ENCODE assay signal across 22 cellular contexts in the genomic region with DNA sequence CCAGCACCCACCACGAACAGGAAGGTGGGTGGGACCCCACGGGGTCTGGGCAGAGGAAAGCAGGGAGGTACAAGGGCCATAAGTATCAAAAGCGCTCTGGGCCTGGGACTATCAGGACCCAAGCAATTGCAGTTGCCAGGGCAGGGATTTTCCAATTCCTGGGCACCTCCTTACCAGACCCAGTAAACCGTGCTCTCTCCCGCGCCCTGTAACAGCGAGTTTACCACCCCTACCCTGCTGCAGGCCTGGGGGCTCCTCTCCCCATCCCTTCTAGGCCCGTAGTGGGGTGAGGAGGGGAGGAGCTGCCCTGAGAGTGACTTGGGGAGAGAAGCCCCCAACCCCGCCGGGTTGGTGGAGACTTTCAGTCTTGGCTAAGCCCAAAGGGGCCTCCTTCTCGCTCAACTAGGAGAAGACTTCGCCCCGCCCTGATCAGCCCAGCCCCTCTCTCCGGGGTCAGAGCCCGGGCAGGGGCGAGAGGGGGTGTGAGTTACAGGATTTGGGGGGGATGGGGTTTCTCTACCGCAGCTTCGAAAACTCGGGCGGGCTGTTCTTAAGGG. TPM values are rescaled to one million over a fixed set of nuclear protein-coding genes. Genes with fewer than 3 reads are reported as not detected.
A peak's percentile ranks its signal among the peaks of the same experiment; 100 is the strongest.
DNase-seq lines count a peak whose midpoint lies in the region; ATAC-seq and TF ChIP-seq lines count a peak whose summit lies in the region.
"Had no signal": no experiment of that assay in that cellular context is flagged by ENCODE, and none has a peak within 500 bp of the region (broad histone marks: within the 10 kb centered on the region; RNA-seq: fewer than 3 reads in every experiment).

No MANE protein-coding gene starts in this region.

- no peak for TF ChIP-seq POLR2A in upper lobe of left lung (IDR thresholded peaks at IDR 0.05)

- 3 to 20% methylated on average over 1 to 20 of the region's 20 CpGs for WGBS in upper lobe of left lung, 2 donors

- TF ChIP-seq EP300 in neural cell (conservative IDR thresholded peaks at IDR 0.05; ENCODE audit: poor library complexity, severe bottlenecking) (no peak), upper lobe of left lung (IDR thresholded peaks at IDR 0.05) (no peak)

- H3K36me3 ChIP-seq in HUES48 (ENCODE audit: control insufficient read depth, insufficient read depth, low read length) (no peaks in the 10 kb centered on the region), endocrine pancreas (ENCODE audit: control insufficient read depth, insufficient read depth, low read length) (peaks cover 30% of the 10 kb centered on the region), neural cell (ENCODE audit: insufficient read depth, low read length) (no peaks in the 10 kb centered on the region), upper lobe of left lung (no peaks in the 10 kb centered on the region)
- no peaks in the 10 kb centered on the region for H3K36me3 ChIP-seq in CD8-positive, alpha-beta T cell (ENCODE audit: insufficient read depth, low read length)
- H3K36me3 ChIP-seq: prostate gland, spleen had no signal

- H3K79me2 ChIP-seq in neural cell (replicated peaks; ENCODE audit: insufficient read depth, low read length), result peaks cover 80% of the 10 kb centered on the region

- H3K9me3 ChIP-seq in HUES48 (ENCODE audit: control insufficient read depth, insufficient read depth, low read length) (no peaks in the 10 kb centered on the region), endocrine pancreas (ENCODE audit: control insufficient read depth, low read length) (no peaks in the 10 kb centered on the region), neural cell (ENCODE audit: low read length) (no peaks in the 10 kb centered on the region), upper lobe of left lung (peaks cover 0 to 5% (median 0%) of the 10 kb centered on the region in 4 donors)
- peaks cover 10% of the 10 kb centered on the region for H3K9me3 ChIP-seq in CD8-positive, alpha-beta T cell (ENCODE audit: low read length)
- H3K9me3 ChIP-seq: prostate gland had no signal

- no peaks in the 10 kb centered on the region for H3K9me2 ChIP-seq in neural cell (ENCODE audit: insufficient read depth, low read length)

- H4K20me1 ChIP-seq in neural cell (ENCODE audit: insufficient read depth), result no peaks in the 10 kb centered on the region

- intact Hi-C loops in CD8-positive, alpha-beta T cell (cut with DNase I, micrococcal nuclease), result no loop called here

- DNase-seq in GM10266 (ENCODE audit: extremely low spot score), result peak; percentile 30
- no peak for DNase-seq in upper lobe of left lung
- DNase-seq in stimulated activated naive CD4-positive, alpha-beta T cell treated with Interleukin-2 at 50 U/mL for 16 hours (lab: John Stamatoyannopoulos, UW), result no peak
- no peak for DNase-seq in CD8-positive, alpha-beta T cell
- DNase-seq: activated CD8-positive, alpha-beta T cell treated with anti-CD3 and anti-CD28 coated beads for 36 hours; activated naive CD8-positive, alpha-beta T cell treated with anti-CD3 and anti-CD28 coated beads, Interleukin-2, amount 10 ng/mL, durations not matched to agents 7 days and 5 days; HCEC 1CT; KG1; naive thymus-derived CD4-positive, alpha-beta T cell; NCI-H2029 treated with DMSO at 0.1 percent for 48 hours; NCI-H446 treated with DMSO at 0.1 percent for 48 hours; SW 1271 had no signal

- no peak overlapping the region for H3K27ac Mint-ChIP-seq in CD8-positive, alpha-beta T cell
- H3K27ac Mint-ChIP-seq: activated CD8-positive, alpha-beta T cell treated with anti-CD3 and anti-CD28 coated beads for 36 hours; activated naive CD8-positive, alpha-beta T cell treated with anti-CD3 and anti-CD28 coated beads, Interleukin-2, amount 10 ng/mL, durations not matched to agents 7 days and 5 days had no signal

- H3K36me3 Mint-ChIP-seq in CD8-positive, alpha-beta T cell, result no peaks in the 10 kb centered on the region

- H3K27me3 ChIP-seq in HUES48 (ENCODE audit: control insufficient read depth, insufficient read depth, low read length), result peaks cover 100% of the 10 kb centered on the region
- no peaks in the 10 kb centered on the region for H3K27me3 ChIP-seq in endocrine pancreas (ENCODE audit: control insufficient read depth, insufficient read depth, low read length)
- H3K27me3 ChIP-seq in neural cell (ENCODE audit: insufficient read depth, low read depth, low read length), result peaks cover 41% of the 10 kb centered on the region
- H3K27me3 ChIP-seq in upper lobe of left lung, result peaks cover 0 to 99% (median 65%) of the 10 kb centered on the region in 4 donors
- H3K27me3 ChIP-seq in CD8-positive, alpha-beta T cell (ENCODE audit: insufficient read depth, low read length), result peaks cover 89% of the 10 kb centered on the region

- peaks cover 52% of the 10 kb centered on the region for H3K4me1 Mint-ChIP-seq in CD8-positive, alpha-beta T cell (ENCODE audit: low read depth)

- H3K4me1 ChIP-seq in HUES48 (ENCODE audit: control insufficient read depth, insufficient read depth, low read length) (peaks cover 70% of the 10 kb centered on the region), endocrine pancreas (ENCODE audit: control insufficient read depth, insufficient read depth, low read length) (peaks cover 8% of the 10 kb centered on the region), upper lobe of left lung (peaks cover 20 to 37% (median 31%) of the 10 kb centered on the region in 4 donors)
- H3K4me1 ChIP-seq in CD8-positive, alpha-beta T cell (ENCODE audit: insufficient read depth, low read length), result peaks cover 47% of the 10 kb centered on the region

- CTCF ChIA-PET in CD8-positive, alpha-beta T cell (lab: Charles Lee), result no interaction called here

- TF ChIP-seq RAD21 in neural cell (conservative IDR thresholded peaks at IDR 0.05), result no peak

- peak overlapping the region; percentile 47 for H3K4me3 ChIP-seq in HUES48 (ENCODE audit: low read depth, low read length)
- peak overlapping the region; percentile 43 for H3K4me3 ChIP-seq in endocrine pancreas (ENCODE audit: control insufficient read depth, insufficient read depth, low read length)
- peak overlapping the region; percentile 97 for H3K4me3 ChIP-seq in neural cell (ENCODE audit: low read length)
- H3K4me3 ChIP-seq in upper lobe of left lung, result no peak overlapping the region
- no peak overlapping the region for H3K4me3 ChIP-seq in CD8-positive, alpha-beta T cell (ENCODE audit: low read depth, low read length)
- H3K4me3 ChIP-seq: prostate gland had no signal

- H3K27me3 Mint-ChIP-seq in CD8-positive, alpha-beta T cell (ENCODE audit: low read depth), result peaks cover 74% of the 10 kb centered on the region

- no peak overlapping the region for H3K4me2 ChIP-seq in neural cell (ENCODE audit: low read length)

- TF ChIP-seq CTCF in GM10266 (IDR thresholded peaks at IDR 0.05; ENCODE audit: control insufficient read depth, insufficient read depth, low read depth, missing control alignments), result no peak
- TF ChIP-seq CTCF in neural cell (IDR thresholded peaks at IDR 0.05; ENCODE audit: poor library complexity, severe bottlenecking), result no peak
- no peak for TF ChIP-seq CTCF in upper lobe of left lung (IDR thresholded peaks at IDR 0.05)
- no peak for TF ChIP-seq CTCF in CD8-positive, alpha-beta T cell (IDR thresholded peaks at IDR 0.05)

- H3K27ac ChIP-seq in HUES48 (ENCODE audit: low read depth, low read length) (no peak overlapping the region), neural cell (ENCODE audit: low read length) (no peak overlapping the region), upper lobe of left lung (no peak overlapping the region)
- no peak overlapping the region for H3K27ac ChIP-seq in CD8-positive, alpha-beta T cell (ENCODE audit: low read depth, low read length)
- H3K27ac ChIP-seq: prostate gland, RWPE1, spleen had no signal

- H3K9me3 Mint-ChIP-seq in CD8-positive, alpha-beta T cell, result peaks cover under 1% of the 10 kb centered on the region
- H3K9me3 Mint-ChIP-seq: activated CD8-positive, alpha-beta T cell treated with anti-CD3 and anti-CD28 coated beads for 36 hours had no signal

- ATAC-seq in upper lobe of left lung (ENCODE audit: low FRiP score in 2 of 2) (no peak), HG02973 (IDR thresholded peaks at IDR 0.05; ENCODE audit: unreplicated experiment) (no peak)
- ATAC-seq in CD8-positive, alpha-beta T cell, result no peak
- ATAC-seq: activated CD8-positive, alpha-beta T cell treated with anti-CD3 and anti-CD28 coated beads for 36 hours; naive thymus-derived CD4-positive, alpha-beta T cell had no signal

- peaks cover 16% of the 10 kb centered on the region for H3F3A ChIP-seq in neural cell (ENCODE audit: insufficient read depth, low read length, poor library complexity, severe bottlenecking)

- H3K9ac ChIP-seq in HUES48 (ENCODE audit: low read depth, low read length) (no peak overlapping the region), endocrine pancreas (ENCODE audit: control insufficient read depth, insufficient read depth, low read length) (peak overlapping the region; percentile 99), neural cell (ENCODE audit: low read length) (peak overlapping the region; percentile 77)

- no peak overlapping the region for H3K4me3 Mint-ChIP-seq in CD8-positive, alpha-beta T cell
- H3K4me3 Mint-ChIP-seq: activated CD8-positive, alpha-beta T cell treated with anti-CD3 and anti-CD28 coated beads for 36 hours; activated naive CD8-positive, alpha-beta T cell treated with anti-CD3 and anti-CD28 coated beads, Interleukin-2, amount 10 ng/mL, durations not matched to agents 7 days and 5 days had no signal

- POLR2A ChIA-PET in CD8-positive, alpha-beta T cell (lab: Charles Lee), result no interaction called here

- no peak overlapping the region for H2AFZ ChIP-seq in neural cell (ENCODE audit: low read depth, low read length)

RNA-seq across cellular contexts. Expression of a gene that starts 5.4 kb away (rescaled TPM):
- 72.6 and 74.7 TPM in 2 replicates for polyA plus RNA-seq in neural cell
- 65.7 and 69.8 TPM in 2 replicates for polyA minus RNA-seq in neural cell
- total RNA-seq in upper lobe of left lung, result not detected
- not detected for total RNA-seq in CD8-positive, alpha-beta T cell
- total RNA-seq: activated CD8-positive, alpha-beta T cell treated with anti-CD3 and anti-CD28 coated beads for 36 hours; activated naive CD8-positive, alpha-beta T cell treated with anti-CD3 and anti-CD28 coated beads, Interleukin-2, amount 10 ng/mL, durations not matched to agents 7 days and 5 days; bronchial epithelial cell; fibroblast of lung; naive thymus-derived CD4-positive, alpha-beta T cell; spleen had no signal
- polyA plus RNA-seq: BJ; naive thymus-derived CD4-positive, alpha-beta T cell had no signal

Comparison
In these comparisons a context has a peak if more than half of its experiments do, and no peak if none do; other contexts are left out.
1. H3K4me3 ChIP-seq: peak in HUES48 (single experiment), endocrine pancreas (single experiment) and neural cell (single experiment); none in upper lobe of left lung (0 of 4) and CD8-positive, alpha-beta T cell (single experiment).